In the genomic region with DNA sequence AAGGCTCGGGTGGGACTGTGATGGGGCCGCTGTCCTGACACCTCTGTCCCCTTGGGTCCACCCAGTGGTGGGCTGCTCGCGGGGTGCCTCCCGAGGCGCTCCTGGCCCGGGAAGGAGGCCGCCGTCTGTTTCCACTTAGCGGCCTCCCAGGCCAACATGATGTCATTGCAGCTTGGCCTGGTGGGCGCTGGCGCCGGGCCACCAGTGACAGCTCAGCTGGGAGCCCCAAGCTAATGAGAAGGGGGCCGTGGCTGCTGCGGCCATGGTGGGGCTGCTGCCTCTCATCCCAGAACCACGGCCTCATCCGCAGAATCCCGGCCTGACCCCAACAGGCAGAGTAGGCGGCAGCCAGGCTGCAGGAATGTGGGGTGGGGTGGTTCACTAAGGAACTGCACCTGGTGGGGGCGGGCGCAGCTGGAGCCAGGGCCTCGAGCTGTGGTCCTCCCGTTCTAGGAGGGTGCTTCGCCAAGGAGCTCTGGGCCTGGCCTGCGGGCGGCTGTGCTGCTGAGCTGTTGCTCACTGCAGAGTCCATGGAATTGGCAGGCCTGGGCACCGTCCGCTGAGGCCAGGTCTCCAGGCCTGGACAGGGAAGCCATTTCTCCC, we compare ENCODE assay signal across 19 cellular contexts.
DNase-seq lines count a peak whose midpoint lies in the region; ATAC-seq and TF ChIP-seq lines count a peak whose summit lies in the region.
"Had no signal": no experiment of that assay in that cellular context is flagged by ENCODE, and none has a peak within 500 bp of the region (broad histone marks: within the 10 kb centered on the region; RNA-seq: fewer than 3 reads in every experiment).

No MANE protein-coding gene starts in this region.

- no peak overlapping the region for H3K4me3 ChIP-seq in BE2C (ENCODE audit: low read depth, low read length)
- no peak overlapping the region for H3K4me3 ChIP-seq in SK-N-SH (ENCODE audit: low read depth in 2 of 2, low read length in 1 of 2)
- H3K4me3 ChIP-seq in heart left ventricle, result no peak overlapping the region
- no peak overlapping the region for H3K4me3 ChIP-seq in osteoblast (ENCODE audit: insufficient read depth, low read length)
- H3K4me3 ChIP-seq: adrenal gland, PC-9, SK-N-MC, tibial artery had no signal

- H3K4me2 ChIP-seq in SK-N-SH (peak overlapping the region; percentile 1; the same call in 1 of the 2 replicates), osteoblast (ENCODE audit: insufficient read depth, low read length) (no peak overlapping the region)
- H3K4me2 ChIP-seq: PC-9 had no signal

- no peaks in the 10 kb centered on the region for H3K79me2 ChIP-seq in SK-N-SH (ENCODE audit: insufficient read depth)
- H3K79me2 ChIP-seq in osteoblast (ENCODE audit: insufficient read depth, low read length), result no peaks in the 10 kb centered on the region

- TF ChIP-seq POLR2A in heart left ventricle (IDR thresholded peaks at IDR 0.05), result no peak
- no peak for TF ChIP-seq POLR2A in GM18505 (IDR thresholded peaks at IDR 0.05; ENCODE audit: borderline replicate concordance, extremely low read depth, insufficient read depth, insufficient read length)

- H3K27me3 ChIP-seq in BE2C (no peaks in the 10 kb centered on the region), SK-N-SH (ENCODE audit: insufficient read depth) (no peaks in the 10 kb centered on the region), heart left ventricle (peaks cover 0 to 12% (median 0%) of the 10 kb centered on the region in 9 donors), osteoblast (ENCODE audit: insufficient read depth, low read length) (no peaks in the 10 kb centered on the region)
- H3K27me3 ChIP-seq: adrenal gland, tibial artery had no signal

- TF ChIP-seq CTCF in BE2C (IDR thresholded peaks at IDR 0.05; ENCODE audit: low read depth, low read length), result no peak
- TF ChIP-seq CTCF in SK-N-SH (IDR thresholded peaks at IDR 0.05), result no peak
- TF ChIP-seq CTCF in heart left ventricle (IDR thresholded peaks at IDR 0.05), result no peak
- no peak for TF ChIP-seq CTCF in osteoblast (IDR thresholded peaks at IDR 0.05; ENCODE audit: extremely low read depth, low read depth, low read length)

- H3K36me3 ChIP-seq in BE2C (no peaks in the 10 kb centered on the region), SK-N-SH (replicated peaks in 1 of 2; ENCODE audit: control insufficient read depth in 1 of 2, insufficient read depth in 2 of 2, low read length in 1 of 2) (no peaks in the 10 kb centered on the region), heart left ventricle (no peaks in the 10 kb centered on the region), osteoblast (ENCODE audit: insufficient read depth, low read length) (no peaks in the 10 kb centered on the region)
- H3K36me3 ChIP-seq: adrenal gland, tibial artery had no signal

- peak in 1 of 2 experiments; percentile 44; a peak in 1 of 4 replicates for TF ChIP-seq EP300 in SK-N-SH (IDR thresholded peaks at IDR 0.05; ENCODE audit: borderline replicate concordance in 1 of 2, low read depth in 1 of 2, low read length in 1 of 2)

- H3K9ac ChIP-seq in SK-N-SH, result no peak overlapping the region

- H3K27ac ChIP-seq in SK-N-SH (ENCODE audit: low read depth in 2 of 2, low read length in 1 of 2) (peak overlapping the region; percentile 23 to 64; a peak in 3 of 4 replicates), heart left ventricle (peak overlapping the region in 1 of 12 donors; percentile 43), osteoblast (ENCODE audit: low read depth, low read length) (no peak overlapping the region)
- H3K27ac ChIP-seq: adrenal gland, PC-9, SK-N-MC, tibial artery had no signal

- no peaks in the 10 kb centered on the region for H3K9me3 ChIP-seq in BE2C
- H3K9me3 ChIP-seq in SK-N-SH, result no peaks in the 10 kb centered on the region
- H3K9me3 ChIP-seq in heart left ventricle, result peaks cover 0 to 12% (median 0%) of the 10 kb centered on the region in 12 donors
- H3K9me3 ChIP-seq in osteoblast (ENCODE audit: low read depth, low read length), result peaks cover 3% of the 10 kb centered on the region
- H3K9me3 ChIP-seq: adrenal gland had no signal

- intact Hi-C loops in heart left ventricle (cut with DNase I), result no loop called here

- POLR2A ChIA-PET in SK-N-SH (lab: Yijun Ruan, JAX), result no interaction called here

- H2AFZ ChIP-seq in SK-N-SH (ENCODE audit: low read depth) (peak overlapping the region; percentile 70; the same call in 1 of the 2 replicates), osteoblast (ENCODE audit: low read length) (no peak overlapping the region)
- H2AFZ ChIP-seq: PC-9 had no signal

- H3K9me2 ChIP-seq in SK-N-SH, result no peaks in the 10 kb centered on the region

- H4K20me1 ChIP-seq in SK-N-SH (ENCODE audit: insufficient read depth) (no peaks in the 10 kb centered on the region), osteoblast (ENCODE audit: insufficient read depth, low read length) (no peaks in the 10 kb centered on the region)

- H3K4me1 ChIP-seq in BE2C (peaks cover 36% of the 10 kb centered on the region), SK-N-SH (ENCODE audit: control insufficient read depth in 1 of 2, insufficient read depth in 2 of 2, low read depth in 1 of 2, low read length in 1 of 2) (peaks cover 0 to 32% of the 10 kb centered on the region in 2 experiments; a peak in 1 of 4 replicates), heart left ventricle (peaks cover 0 to 6% (median 0%) of the 10 kb centered on the region in 12 donors), osteoblast (ENCODE audit: insufficient read depth, low read length) (peaks cover 8% of the 10 kb centered on the region)
- H3K4me1 ChIP-seq: adrenal gland, tibial artery had no signal

- ATAC-seq in heart left ventricle (peak in 3 of 4 donors; percentile 35 to 80 (median 40)), HG03045 (IDR thresholded peaks at IDR 0.05; ENCODE audit: unreplicated experiment) (no peak), GM18505 (IDR thresholded peaks at IDR 0.05; ENCODE audit: unreplicated experiment) (no peak)
- ATAC-seq: stimulated activated effector memory CD8-positive, alpha-beta T cell treated with anti-CD3 and anti-CD28 coated beads, Interleukin-12 subunit alpha, Interleukin-12 subunit beta, amount 100 ng/mL, for 72 hours had no signal

- DNase-seq in BE2C (peak; percentile 95), SK-N-SH (peak; percentile 96), heart left ventricle (peak in 3 of 5 donors; percentile 50 to 71 (median 69)), osteoblast (ENCODE audit: insufficient read length, low spot score, missing footprints) (peak; percentile 55), NCI-H524 (lab: John Stamatoyannopoulos, UW) (no peak), NCI-H1105 treated with DMSO at 0.1 percent for 48 hours (lab: John Stamatoyannopoulos, UW) (no peak)
- DNase-seq: ACHN; activated gamma-delta T cell; adrenal gland; NCI-H1092; NCI-H82; nephron progenitor cell; PC-9; stimulated activated CD4-positive, alpha-beta T cell treated with anti-CD3 and anti-CD28 coated beads, Interleukin-15, amount 100 ng/mL, for 24 hours; tibial artery had no signal

- H3F3A ChIP-seq in SK-N-SH (replicated peaks; ENCODE audit: insufficient read depth), result no peaks in the 10 kb centered on the region

- 25% methylated on average over 4 of the region's 28 CpGs for WGBS in SK-N-SH (ENCODE audit: low lambda C conversion rate)
- WGBS in heart left ventricle, 4 donors, result 84 to 89% (median 86%) methylated on average over 16 to 28 of the region's 28 CpGs

- CTCF ChIA-PET in SK-N-SH (lab: Yijun Ruan, JAX), result interaction anchor here (0.6 to 2.2 kb wide), 9 partner anchors 15 to 347 kb away, joined by 3 to 10 read pairs (median 3); no protein-coding TSS in a partner anchor

- TF ChIP-seq RAD21 in SK-N-SH (IDR thresholded peaks at IDR 0.05; ENCODE audit: low read length), result no peak; the same call in none of the 2 replicates

TF ChIP-seq in SK-N-SH, 30 proteins besides CTCF, POLR2A, EP300 and RAD21 (continues in another document):
- TF ChIP-seq, protein P1, sequence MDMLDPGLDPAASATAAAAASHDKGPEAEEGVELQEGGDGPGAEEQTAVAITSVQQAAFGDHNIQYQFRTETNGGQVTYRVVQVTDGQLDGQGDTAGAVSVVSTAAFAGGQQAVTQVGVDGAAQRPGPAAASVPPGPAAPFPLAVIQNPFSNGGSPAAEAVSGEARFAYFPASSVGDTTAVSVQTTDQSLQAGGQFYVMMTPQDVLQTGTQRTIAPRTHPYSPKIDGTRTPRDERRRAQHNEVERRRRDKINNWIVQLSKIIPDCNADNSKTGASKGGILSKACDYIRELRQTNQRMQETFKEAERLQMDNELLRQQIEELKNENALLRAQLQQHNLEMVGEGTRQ (IDR thresholded peaks at IDR 0.05; ENCODE audit: borderline replicate concordance, low read depth, low read length), result no peak
- TF ChIP-seq, protein P2, sequence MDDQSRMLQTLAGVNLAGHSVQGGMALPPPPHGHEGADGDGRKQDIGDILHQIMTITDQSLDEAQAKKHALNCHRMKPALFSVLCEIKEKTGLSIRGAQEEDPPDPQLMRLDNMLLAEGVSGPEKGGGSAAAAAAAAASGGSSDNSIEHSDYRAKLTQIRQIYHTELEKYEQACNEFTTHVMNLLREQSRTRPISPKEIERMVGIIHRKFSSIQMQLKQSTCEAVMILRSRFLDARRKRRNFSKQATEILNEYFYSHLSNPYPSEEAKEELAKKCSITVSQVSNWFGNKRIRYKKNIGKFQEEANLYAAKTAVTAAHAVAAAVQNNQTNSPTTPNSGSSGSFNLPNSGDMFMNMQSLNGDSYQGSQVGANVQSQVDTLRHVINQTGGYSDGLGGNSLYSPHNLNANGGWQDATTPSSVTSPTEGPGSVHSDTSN (IDR thresholded peaks at IDR 0.05), result peak; percentile 35
- TF ChIP-seq TAF1 (IDR thresholded peaks at IDR 0.05; ENCODE audit: borderline replicate concordance, low read depth, low read length) (no peak), GABPA (IDR thresholded peaks at IDR 0.05; ENCODE audit: low read depth) (no peak), RXRA (IDR thresholded peaks at IDR 0.05; ENCODE audit: borderline replicate concordance, low read depth) (no peak), FOXM1 (IDR thresholded peaks at IDR 0.05; ENCODE audit: low read depth) (no peak), ELF1 (IDR thresholded peaks at IDR 0.05) (no peak), TEAD4 (IDR thresholded peaks at IDR 0.05; ENCODE audit: borderline replicate concordance, insufficient read depth) (no peak), RCOR1 (IDR thresholded peaks at IDR 0.05; ENCODE audit: low read length) (no peak)
- TF ChIP-seq, protein P3, sequence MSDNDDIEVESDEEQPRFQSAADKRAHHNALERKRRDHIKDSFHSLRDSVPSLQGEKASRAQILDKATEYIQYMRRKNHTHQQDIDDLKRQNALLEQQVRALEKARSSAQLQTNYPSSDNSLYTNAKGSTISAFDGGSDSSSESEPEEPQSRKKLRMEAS (IDR thresholded peaks at IDR 0.05; ENCODE audit: low read depth), result 0 out of 2 replicates have a peak, but pooled peaks have one; percentile 18

Comparison
In these comparisons a context has a peak if more than half of its experiments do, and no peak if none do; other contexts are left out.
1. DNase-seq: peak in BE2C (single experiment), SK-N-SH (single experiment), heart left ventricle (3 of 5) and osteoblast (single experiment); none in NCI-H524 (0 of 2) and NCI-H1105 treated with DMSO at 0.1 percent for 48 hours (single experiment).
2. ATAC-seq: peak in heart left ventricle (3 of 4); none in HG03045 (single experiment) and GM18505 (single experiment).